Comparison of ENCODE assay signal across 1 cellular context in the genomic region with DNA sequence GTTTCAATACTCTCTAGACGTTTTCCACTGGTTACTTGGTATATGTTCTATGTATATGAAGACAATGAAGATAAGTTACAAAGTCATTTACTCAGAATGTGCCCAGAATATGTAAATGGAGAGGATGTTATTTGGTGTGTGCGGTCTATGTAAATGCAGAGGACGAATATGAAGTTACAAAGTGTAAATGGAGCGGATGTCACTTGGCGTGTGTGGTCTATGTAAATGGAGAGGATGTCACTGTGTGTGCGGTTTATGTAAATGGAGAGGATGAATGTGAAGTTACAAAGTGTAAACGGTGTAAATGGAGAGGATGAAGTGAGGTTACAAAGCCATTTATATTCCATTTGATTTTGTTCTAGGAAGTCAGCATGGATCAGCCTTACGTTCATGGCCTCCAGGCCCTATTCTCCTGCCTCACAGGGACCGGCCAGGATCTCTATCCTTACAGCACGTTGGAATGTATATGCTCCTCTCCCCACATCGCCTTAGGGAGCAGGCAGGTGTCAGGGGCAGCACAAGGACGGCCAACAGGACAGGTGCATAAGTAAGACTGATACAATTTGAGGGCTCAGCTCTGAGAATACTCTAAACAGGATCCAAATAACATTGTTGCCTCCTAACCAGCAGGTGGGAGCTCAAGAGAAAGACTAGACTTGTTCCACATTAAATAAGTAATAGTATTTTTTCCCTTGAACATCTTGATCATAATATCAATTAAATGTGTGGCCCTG.
TF ChIP-seq lines count a peak whose summit lies in the region.

No MANE protein-coding gene starts in this region.

TF ChIP-seq in H1, 55 proteins besides CTCF, POLR2A, EP300 and RAD21 (continued from another document):
- TF ChIP-seq, protein P1, sequence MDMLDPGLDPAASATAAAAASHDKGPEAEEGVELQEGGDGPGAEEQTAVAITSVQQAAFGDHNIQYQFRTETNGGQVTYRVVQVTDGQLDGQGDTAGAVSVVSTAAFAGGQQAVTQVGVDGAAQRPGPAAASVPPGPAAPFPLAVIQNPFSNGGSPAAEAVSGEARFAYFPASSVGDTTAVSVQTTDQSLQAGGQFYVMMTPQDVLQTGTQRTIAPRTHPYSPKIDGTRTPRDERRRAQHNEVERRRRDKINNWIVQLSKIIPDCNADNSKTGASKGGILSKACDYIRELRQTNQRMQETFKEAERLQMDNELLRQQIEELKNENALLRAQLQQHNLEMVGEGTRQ (IDR thresholded peaks at IDR 0.05; ENCODE audit: low read length), result no peak
